1 cellular context compared by ENCODE assay signal in the genomic region with DNA sequence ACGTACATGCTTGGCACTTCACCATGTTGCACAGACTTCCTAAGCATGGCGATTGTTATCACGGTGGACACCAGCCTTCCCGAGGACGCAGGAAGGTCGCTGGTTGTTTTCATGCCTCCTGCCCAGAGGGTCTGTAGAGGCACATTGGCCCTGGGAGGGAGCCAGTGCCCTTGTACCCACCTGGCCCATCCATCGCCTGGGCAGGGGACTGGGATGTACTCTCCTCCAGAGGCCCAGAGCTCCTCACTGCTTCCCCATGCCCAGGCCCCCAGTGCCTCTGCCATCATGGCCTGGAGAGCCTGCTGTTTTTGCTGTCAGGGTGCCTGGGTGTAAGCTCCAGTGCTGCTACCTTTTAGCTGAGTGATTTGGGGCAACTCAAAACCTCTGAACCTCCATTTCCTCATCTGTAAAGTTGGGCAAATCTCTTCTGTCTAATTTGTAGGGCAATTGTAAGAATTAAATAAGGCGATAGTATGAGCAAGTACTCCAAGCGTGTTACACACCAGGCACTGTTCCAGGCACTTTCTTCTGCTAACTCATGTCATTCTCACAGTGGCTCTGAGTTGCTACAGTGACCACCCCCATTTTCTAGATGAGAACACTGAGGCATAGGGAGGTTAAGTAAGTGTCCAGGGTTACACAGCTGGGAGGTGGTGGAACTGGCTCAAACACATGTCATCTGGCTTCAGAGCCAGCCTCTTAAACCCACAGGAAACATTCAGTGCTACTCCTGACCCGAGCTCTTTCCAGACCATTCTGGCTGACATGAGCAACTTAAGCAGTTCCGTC.
TF ChIP-seq lines count a peak whose summit lies in the region.

No MANE protein-coding gene starts in this region.

TF ChIP-seq in HepG2, 621 proteins besides CTCF, POLR2A, EP300 and RAD21 (continued from another document):
- TF ChIP-seq ZNF616 (CRISPR knock-in tag; IDR thresholded peaks at IDR 0.05; ENCODE audit: low read depth) (no peak), SMYD3 (CRISPR knock-in tag; IDR thresholded peaks at IDR 0.05) (no peak), RBM22 (optimal IDR thresholded peaks at IDR 0.05; ENCODE audit: low read length) (peak; percentile 22), AGO2 (optimal IDR thresholded peaks at IDR 0.05; ENCODE audit: low read depth, low read length) (peak; percentile 68), ZNF720 (CRISPR knock-in tag; IDR thresholded peaks at IDR 0.05) (no peak), NR3C1 (CRISPR knock-in tag; IDR thresholded peaks at IDR 0.05) (no peak), BRD4 (CRISPR knock-in tag; IDR thresholded peaks at IDR 0.05) (no peak), ZNF430 (CRISPR knock-in tag; IDR thresholded peaks at IDR 0.05) (no peak), PPARG (CRISPR knock-in tag; conservative IDR thresholded peaks at IDR 0.05) (no peak), ARNTL (CRISPR knock-in tag; IDR thresholded peaks at IDR 0.05) (no peak), HOXA7 (CRISPR knock-in tag; IDR thresholded peaks at IDR 0.05) (no peak), ZFP91 (CRISPR knock-in tag; IDR thresholded peaks at IDR 0.05; ENCODE audit: borderline replicate concordance) (0 out of 2 replicates have a peak, but pooled peaks have one; percentile 32), SKIL (CRISPR knock-in tag; IDR thresholded peaks at IDR 0.05; ENCODE audit: borderline replicate concordance) (no peak), POLR2AphosphoS2 (IDR thresholded peaks at IDR 0.05; ENCODE audit: low read depth, low read length) (no peak), ZNF20 (CRISPR knock-in tag; IDR thresholded peaks at IDR 0.05) (no peak), ZNF10 (CRISPR knock-in tag; IDR thresholded peaks at IDR 0.05; ENCODE audit: borderline replicate concordance, low read depth) (no peak), KMT2B (CRISPR knock-in tag; IDR thresholded peaks at IDR 0.05) (no peak), ZSCAN31 (CRISPR knock-in tag; IDR thresholded peaks at IDR 0.05; ENCODE audit: low read depth) (no peak), ZNF746 (CRISPR knock-in tag; IDR thresholded peaks at IDR 0.05) (no peak), ZNF441 (CRISPR knock-in tag; IDR thresholded peaks at IDR 0.05; ENCODE audit: borderline replicate concordance) (no peak), CCAR2 (optimal IDR thresholded peaks at IDR 0.05; ENCODE audit: low read depth, low read length) (no peak), GLI4 (CRISPR knock-in tag; IDR thresholded peaks at IDR 0.05; ENCODE audit: borderline replicate concordance) (no peak), MAFF (IDR thresholded peaks at IDR 0.05; ENCODE audit: low read depth, low read length) (no peak), HES4 (CRISPR knock-in tag; IDR thresholded peaks at IDR 0.05; ENCODE audit: borderline replicate concordance) (no peak)
- TF ChIP-seq, protein P1, sequence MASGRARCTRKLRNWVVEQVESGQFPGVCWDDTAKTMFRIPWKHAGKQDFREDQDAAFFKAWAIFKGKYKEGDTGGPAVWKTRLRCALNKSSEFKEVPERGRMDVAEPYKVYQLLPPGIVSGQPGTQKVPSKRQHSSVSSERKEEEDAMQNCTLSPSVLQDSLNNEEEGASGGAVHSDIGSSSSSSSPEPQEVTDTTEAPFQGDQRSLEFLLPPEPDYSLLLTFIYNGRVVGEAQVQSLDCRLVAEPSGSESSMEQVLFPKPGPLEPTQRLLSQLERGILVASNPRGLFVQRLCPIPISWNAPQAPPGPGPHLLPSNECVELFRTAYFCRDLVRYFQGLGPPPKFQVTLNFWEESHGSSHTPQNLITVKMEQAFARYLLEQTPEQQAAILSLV (CRISPR knock-in tag; IDR thresholded peaks at IDR 0.05; ENCODE audit: borderline replicate concordance) = 0 out of 2 replicates have a peak, but pooled peaks have one; percentile 57
- TF ChIP-seq, protein P2, sequence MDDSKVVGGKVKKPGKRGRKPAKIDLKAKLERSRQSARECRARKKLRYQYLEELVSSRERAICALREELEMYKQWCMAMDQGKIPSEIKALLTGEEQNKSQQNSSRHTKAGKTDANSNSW (CRISPR knock-in tag; IDR thresholded peaks at IDR 0.05; ENCODE audit: borderline replicate concordance) = no peak
- TF ChIP-seq, protein P3, sequence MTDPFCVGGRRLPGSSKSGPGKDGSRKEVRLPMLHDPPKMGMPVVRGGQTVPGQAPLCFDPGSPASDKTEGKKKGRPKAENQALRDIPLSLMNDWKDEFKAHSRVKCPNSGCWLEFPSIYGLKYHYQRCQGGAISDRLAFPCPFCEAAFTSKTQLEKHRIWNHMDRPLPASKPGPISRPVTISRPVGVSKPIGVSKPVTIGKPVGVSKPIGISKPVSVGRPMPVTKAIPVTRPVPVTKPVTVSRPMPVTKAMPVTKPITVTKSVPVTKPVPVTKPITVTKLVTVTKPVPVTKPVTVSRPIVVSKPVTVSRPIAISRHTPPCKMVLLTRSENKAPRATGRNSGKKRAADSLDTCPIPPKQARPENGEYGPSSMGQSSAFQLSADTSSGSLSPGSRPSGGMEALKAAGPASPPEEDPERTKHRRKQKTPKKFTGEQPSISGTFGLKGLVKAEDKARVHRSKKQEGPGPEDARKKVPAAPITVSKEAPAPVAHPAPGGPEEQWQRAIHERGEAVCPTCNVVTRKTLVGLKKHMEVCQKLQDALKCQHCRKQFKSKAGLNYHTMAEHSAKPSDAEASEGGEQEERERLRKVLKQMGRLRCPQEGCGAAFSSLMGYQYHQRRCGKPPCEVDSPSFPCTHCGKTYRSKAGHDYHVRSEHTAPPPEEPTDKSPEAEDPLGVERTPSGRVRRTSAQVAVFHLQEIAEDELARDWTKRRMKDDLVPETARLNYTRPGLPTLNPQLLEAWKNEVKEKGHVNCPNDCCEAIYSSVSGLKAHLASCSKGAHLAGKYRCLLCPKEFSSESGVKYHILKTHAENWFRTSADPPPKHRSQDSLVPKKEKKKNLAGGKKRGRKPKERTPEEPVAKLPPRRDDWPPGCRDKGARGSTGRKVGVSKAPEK (CRISPR knock-in tag; IDR thresholded peaks at IDR 0.05; ENCODE audit: borderline replicate concordance) = no peak
